Comparison of ENCODE assay signal across 8 cellular contexts in genomic region chr16:85688586-85689284, GRCh38. TPM values are rescaled to one million over a fixed set of nuclear protein-coding genes. Genes with fewer than 3 reads are reported as not detected.
A peak's percentile ranks its signal among the peaks of the same experiment; 100 is the strongest.
DNase-seq lines count a peak whose midpoint lies in the region; ATAC-seq and TF ChIP-seq lines count a peak whose summit lies in the region.

Gene GINS2, minus strand, starts transcription at chr16:85688954. Its CDS starts 56 bp downstream, at chr16:85688898.

- ATAC-seq in GM19467 (IDR thresholded peaks at IDR 0.05; ENCODE audit: unreplicated experiment) = peak; percentile 93

- CTCF ChIA-PET in CD8-positive, alpha-beta memory T cell (lab: Charles Lee) = interaction anchor here (2.0 kb wide), 1 partner anchor 72 kb away, joined by 5 read pairs; no protein-coding TSS in a partner anchor

- H3K27me3 ChIP-seq in CD8-positive, alpha-beta memory T cell (ENCODE audit: insufficient read depth, low read length, poor library complexity, severe bottlenecking) = peaks cover 3% of the 10 kb centered on the region
- no peaks in the 10 kb centered on the region for H3K27me3 ChIP-seq in endodermal cell (ENCODE audit: control insufficient read depth, insufficient read depth, low read length, poor library complexity, severe bottlenecking)

- peaks cover 0 to 8% of the 10 kb centered on the region in 2 donors for H3K27me3 Mint-ChIP-seq in CD8-positive, alpha-beta memory T cell
- peaks cover 10% of the 10 kb centered on the region for H3K27me3 Mint-ChIP-seq in endodermal cell (ENCODE audit: insufficient read depth)

- H3K27ac Mint-ChIP-seq in CD8-positive, alpha-beta memory T cell = peak within 1 kb of the TSS in 2 of 8 donors; percentile 58 to 77
- H3K27ac Mint-ChIP-seq in endodermal cell = peak within 1 kb of the TSS; percentile 76

- peak within 1 kb of the TSS; percentile 67 to 91 (median 77) for H3K4me3 Mint-ChIP-seq in CD8-positive, alpha-beta memory T cell
- peak within 1 kb of the TSS; percentile 67 for H3K4me3 Mint-ChIP-seq in endodermal cell

- peak within 1 kb of the TSS; percentile 67 for H3K9ac ChIP-seq in endodermal cell (ENCODE audit: extremely low read depth, low read length, poor library complexity, severe bottlenecking)

- TF ChIP-seq CTCF in endodermal cell (conservative IDR thresholded peaks at IDR 0.05) = no peak

- peaks cover 4% of the 10 kb centered on the region for H3K4me1 ChIP-seq in CD8-positive, alpha-beta memory T cell (ENCODE audit: insufficient read depth, low read length)
- H3K4me1 ChIP-seq in endodermal cell (ENCODE audit: control insufficient read depth, insufficient read depth, low read length) (no peaks in the 10 kb centered on the region), mesodermal cell (ENCODE audit: control insufficient read depth, insufficient read depth, low read length, poor library complexity, severe bottlenecking) (peaks cover 8% of the 10 kb centered on the region)

- POLR2A ChIA-PET in CD8-positive, alpha-beta memory T cell (lab: Charles Lee) = interaction anchor here (0.8 kb wide), 1 partner anchor 46 kb away, joined by 3 read pairs; no protein-coding TSS in a partner anchor

- no peaks in the 10 kb centered on the region for H3K36me3 ChIP-seq in CD8-positive, alpha-beta memory T cell (ENCODE audit: insufficient read depth, low read length)
- H3K36me3 ChIP-seq in endodermal cell (ENCODE audit: control insufficient read depth, insufficient read depth, low read length) (peaks cover 5% of the 10 kb centered on the region), mesodermal cell (ENCODE audit: control insufficient read depth, insufficient read depth, low read length) (peaks cover 18% of the 10 kb centered on the region)

- no peaks in the 10 kb centered on the region for H3K9me3 Mint-ChIP-seq in CD8-positive, alpha-beta memory T cell
- no peaks in the 10 kb centered on the region for H3K9me3 Mint-ChIP-seq in endodermal cell

- H3K4me3 ChIP-seq in CD8-positive, alpha-beta memory T cell (ENCODE audit: low read length) = peak within 1 kb of the TSS; percentile 59
- H3K4me3 ChIP-seq in endodermal cell (ENCODE audit: low read length) (peak within 1 kb of the TSS; percentile 82), mesodermal cell (ENCODE audit: extremely low read depth, insufficient read depth, low read length, poor library complexity, severe bottlenecking) (peak within 1 kb of the TSS; percentile 65)

- H3K4me1 Mint-ChIP-seq in CD8-positive, alpha-beta memory T cell = peaks cover 2 to 7% (median 7%) of the 10 kb centered on the region in 3 donors
- H3K4me1 Mint-ChIP-seq in endodermal cell = no peaks in the 10 kb centered on the region

- peak within 1 kb of the TSS; percentile 16 for H3K27ac ChIP-seq in CD8-positive, alpha-beta memory T cell (ENCODE audit: low read depth, low read length)
- H3K27ac ChIP-seq in endodermal cell (ENCODE audit: low read depth, low read length) (no peak within 1 kb of the TSS), mesodermal cell (ENCODE audit: low read depth, low read length, severe bottlenecking) (no peak within 1 kb of the TSS)

- no peaks in the 10 kb centered on the region for H3K36me3 Mint-ChIP-seq in CD8-positive, alpha-beta memory T cell
- H3K36me3 Mint-ChIP-seq in endodermal cell (ENCODE audit: low read depth) = peaks cover 12% of the 10 kb centered on the region

- 2 to 4% methylated on average over 34 to 79 of the region's 86 CpGs for WGBS in endodermal cell (ENCODE audit: insufficient coverage in 1 of 2, insufficient read length in 1 of 2), 2 experiments
- 2 to 5% methylated on average over 29 to 51 of the region's 86 CpGs for WGBS in mesodermal cell (ENCODE audit: insufficient coverage in 2 of 2), 2 experiments

- no peaks in the 10 kb centered on the region for H3K9me3 ChIP-seq in CD8-positive, alpha-beta memory T cell (ENCODE audit: low read length)
- no peaks in the 10 kb centered on the region for H3K9me3 ChIP-seq in endodermal cell (ENCODE audit: control insufficient read depth, low read length)
- H3K9me3 ChIP-seq in mesodermal cell (ENCODE audit: control insufficient read depth, low read length) = no peaks in the 10 kb centered on the region

- peak; percentile 87 to 95 (median 88) for DNase-seq in CD8-positive, alpha-beta memory T cell
- DNase-seq in HPDE6-E6E7 (ENCODE audit: extremely low spot score) (peak; percentile 99), NOMO-1 treated with dmso at 0.1 percent for 144 hours (lab: John Stamatoyannopoulos, UW; ENCODE audit: unreplicated experiment) (peak; percentile 89), endodermal cell (peak; percentile 97)
- DNase-seq in activated CD8-positive, alpha-beta memory T cell treated with anti-CD3 and anti-CD28 coated beads for 48 hours (ENCODE audit: low read depth in 2 of 3, low spot score in 2 of 3) = peak; percentile 60 to 90 (median 60)
- peak; percentile 69 for DNase-seq in stimulated activated CD8-positive, alpha-beta memory T cell treated with anti-CD3 and anti-CD28 coated beads, Interleukin-15, amount 100 ng/mL, for 1 hour (ENCODE audit: low read depth)

RNA-seq across cellular contexts. Expression of gene GINS2, which starts in this region (rescaled TPM):
- total RNA-seq in CD8-positive, alpha-beta memory T cell = 10 to 100 TPM; 68.6 to 68.7 TPM
- polyA plus RNA-seq in CD8-positive, alpha-beta memory T cell = 0.09 TPM
- 10 to 100 TPM; 32.8 to 42.3 TPM for total RNA-seq in endodermal cell
- polyA plus RNA-seq in endodermal cell (2013, experiment 1 of 2) = 31.2 TPM
- polyA plus RNA-seq in endodermal cell (2013, experiment 2 of 2) = 30.9 TPM
- 13.0 TPM for polyA plus RNA-seq in mesodermal cell (2013, experiment 1 of 2)
- 12.2 TPM for polyA plus RNA-seq in mesodermal cell (2013, experiment 2 of 2)
